8 cellular contexts compared by ENCODE assay signal in genomic region chr2:152421521-152422367, GRCh38.
DNase-seq lines count a peak whose midpoint lies in the region; ATAC-seq and TF ChIP-seq lines count a peak whose summit lies in the region.

No MANE protein-coding gene starts in this region.

- H3K4me3 ChIP-seq in AG09309 (ENCODE audit: control insufficient read depth, low read depth, low read length) (no peak overlapping the region), foreskin fibroblast (ENCODE audit: low read depth in 1 of 2, low read length in 2 of 2) (no peak overlapping the region), sigmoid colon (no peak overlapping the region), WERI-Rb-1 (ENCODE audit: low read depth, low read length) (no peak overlapping the region), Karpas-422 (ENCODE audit: low read length) (no peak overlapping the region)

- intact Hi-C loops in sigmoid colon (cut with DNase I): no loop called here

- H3K27me3 ChIP-seq in sigmoid colon: no peaks in the 10 kb centered on the region
- no peaks in the 10 kb centered on the region for H3K27me3 ChIP-seq in WERI-Rb-1 (ENCODE audit: insufficient read depth, low read depth, severe bottlenecking)
- no peaks in the 10 kb centered on the region for H3K27me3 ChIP-seq in Karpas-422 (ENCODE audit: low read length)

- H3K9me2 ChIP-seq in Karpas-422 (replicated peaks; ENCODE audit: insufficient read depth, low read length): no peaks in the 10 kb centered on the region

- no peak overlapping the region for H2AFZ ChIP-seq in Karpas-422 (ENCODE audit: low read length)

- TF ChIP-seq CTCF in AG09309 (IDR thresholded peaks at IDR 0.05; ENCODE audit: control insufficient read depth, insufficient read depth, low read depth, low read length, missing control alignments) (no peak), foreskin fibroblast (IDR thresholded peaks at IDR 0.05; ENCODE audit: low read depth, low read length) (no peak), sigmoid colon (IDR thresholded peaks at IDR 0.05) (no peak), WERI-Rb-1 (IDR thresholded peaks at IDR 0.05; ENCODE audit: low read depth, low read length) (no peak)

- no peaks in the 10 kb centered on the region for H3K79me2 ChIP-seq in Karpas-422 (ENCODE audit: low read length)

- no peaks in the 10 kb centered on the region for H3K9me3 ChIP-seq in sigmoid colon
- H3K9me3 ChIP-seq in WERI-Rb-1 (ENCODE audit: severe bottlenecking): no peaks in the 10 kb centered on the region
- no peaks in the 10 kb centered on the region for H3K9me3 ChIP-seq in Karpas-422 (ENCODE audit: low read length)

- no peak overlapping the region for H3K4me2 ChIP-seq in Karpas-422 (ENCODE audit: low read depth, low read length, poor library complexity, severe bottlenecking)

- no peaks in the 10 kb centered on the region for H4K20me1 ChIP-seq in Karpas-422 (ENCODE audit: insufficient read depth, low read depth, low read length)

- ATAC-seq in GM19351 (IDR thresholded peaks at IDR 0.05; ENCODE audit: unreplicated experiment) (peak; percentile 74), HG03469 (IDR thresholded peaks at IDR 0.05; ENCODE audit: unreplicated experiment) (peak; percentile 78)

- H3K9ac ChIP-seq in Karpas-422 (ENCODE audit: low read length): no peak overlapping the region

- H3K4me1 ChIP-seq in sigmoid colon: peaks cover 0 to 26% (median 8%) of the 10 kb centered on the region in 4 donors
- no peaks in the 10 kb centered on the region for H3K4me1 ChIP-seq in Karpas-422 (ENCODE audit: low read length)

- H3K36me3 ChIP-seq in sigmoid colon (no peaks in the 10 kb centered on the region), WERI-Rb-1 (no peaks in the 10 kb centered on the region), Karpas-422 (ENCODE audit: insufficient read depth, low read length) (no peaks in the 10 kb centered on the region)

- H3K27ac ChIP-seq in sigmoid colon (peak overlapping the region in 3 of 4 donors; percentile 5 to 61 (median 48)), WERI-Rb-1 (no peak overlapping the region), Karpas-422 (ENCODE audit: low read length) (no peak overlapping the region)

- 37 to 49% methylated on average over 8 of the region's 8 CpGs for WGBS in sigmoid colon, 2 donors

- TF ChIP-seq EP300 in sigmoid colon (IDR thresholded peaks at IDR 0.05): peak in 2 of 4 donors; percentile 45 to 71

- TF ChIP-seq POLR2A in sigmoid colon (IDR thresholded peaks at IDR 0.05): no peak

- DNase-seq in AG09309 (ENCODE audit: low read depth) (peak; percentile 90), SW480 (ENCODE audit: low spot score) (peak; percentile 32), foreskin fibroblast (peak; percentile 97), sigmoid colon (no peak), WERI-Rb-1 (no peak), Karpas-422 (no peak)

Comparison
In these comparisons a context has a peak if more than half of its experiments do, and no peak if none do; other contexts are left out.
1. DNase-seq: peak in AG09309 (single experiment), SW480 (single experiment) and foreskin fibroblast (2 of 2); none in sigmoid colon (single experiment), WERI-Rb-1 (single experiment) and Karpas-422 (single experiment).
2. H3K27ac ChIP-seq: peak in sigmoid colon (3 of 4); none in WERI-Rb-1 (single experiment) and Karpas-422 (single experiment).